9 cellular contexts compared by ENCODE assay signal in the genomic region with DNA sequence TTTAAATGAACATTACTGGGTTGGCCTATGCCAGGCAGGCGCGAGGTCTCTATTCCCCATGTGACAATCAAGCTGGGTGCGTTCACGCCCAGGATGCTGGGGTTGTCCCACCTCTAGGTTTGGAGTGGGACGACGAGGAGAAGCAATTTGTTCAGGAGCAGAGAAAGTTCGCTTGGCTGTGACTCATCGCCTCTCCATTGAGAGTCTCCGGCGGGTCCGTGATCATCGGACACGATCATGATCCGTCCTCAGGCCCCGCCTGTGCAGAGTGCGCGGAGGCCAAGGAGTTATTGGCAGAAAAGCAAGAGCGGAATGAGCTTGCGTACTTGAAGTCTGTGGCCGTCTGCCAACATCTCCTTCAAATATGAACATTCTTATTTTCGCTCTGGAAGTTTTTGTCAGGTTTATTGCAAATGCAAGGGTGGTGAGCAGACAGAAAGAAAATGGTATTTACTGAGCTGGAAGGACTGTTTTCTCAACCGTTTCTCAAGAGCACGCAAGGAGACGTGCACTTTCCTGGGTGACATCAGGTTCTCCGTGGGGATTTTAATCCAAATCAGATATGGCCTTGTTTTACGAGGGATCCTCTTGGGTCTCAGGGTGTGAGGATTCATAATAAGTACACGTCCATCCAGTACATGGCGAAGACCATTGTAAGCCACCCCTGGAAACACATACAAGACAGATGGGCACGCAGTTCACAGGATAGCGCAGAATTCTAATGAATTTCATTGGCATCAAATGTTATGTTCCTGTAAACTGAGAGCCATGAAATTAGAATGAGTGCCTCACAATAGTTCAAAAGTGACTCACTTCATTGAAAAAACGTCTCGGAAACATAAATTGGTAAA.
DNase-seq lines count a peak whose midpoint lies in the region; ATAC-seq and TF ChIP-seq lines count a peak whose summit lies in the region.
"Had no signal": no experiment of that assay in that cellular context is flagged by ENCODE, and none has a peak within 500 bp of the region (broad histone marks: within the 10 kb centered on the region; RNA-seq: fewer than 3 reads in every experiment).

No MANE protein-coding gene starts in this region.

- peaks cover 13% of the 10 kb centered on the region for H3K27me3 Mint-ChIP-seq in activated CD4-positive, alpha-beta T cell treated with anti-CD3 and anti-CD28 coated beads for 36 hours

- POLR2A ChIA-PET in activated CD4-positive, alpha-beta T cell treated with anti-CD3 and anti-CD28 coated beads for 36 hours (lab: Charles Lee) = no interaction called here

- H3K27ac ChIP-seq in foreskin keratinocyte = no peak overlapping the region

- no peaks in the 10 kb centered on the region for H3K4me1 Mint-ChIP-seq in activated CD4-positive, alpha-beta T cell treated with anti-CD3 and anti-CD28 coated beads for 36 hours

- H3K4me3 Mint-ChIP-seq in activated CD4-positive, alpha-beta T cell treated with anti-CD3 and anti-CD28 coated beads for 36 hours = no peak overlapping the region

- intact Hi-C loops in sciatic nerve (cut with DNase I) = no loop called here
- intact Hi-C loops in activated CD4-positive, alpha-beta T cell treated with anti-CD3 and anti-CD28 coated beads for 36 hours (cut with DNase I, micrococcal nuclease) = no loop called here

- TF ChIP-seq CTCF in foreskin keratinocyte (conservative IDR thresholded peaks at IDR 0.05) = no peak

- DNase-seq in DMS79 (lab: John Stamatoyannopoulos, UW) (peak; percentile 81), SHP77 treated with DMSO at 0.1 percent for 48 hours (lab: John Stamatoyannopoulos, UW) (peak; percentile 2), foreskin keratinocyte (peak in 1 of 2 donors; percentile 62), sciatic nerve (ENCODE audit: low spot score) (peak; percentile 91), NCI-H2227 (lab: John Stamatoyannopoulos, UW; ENCODE audit: unreplicated experiment) (no peak), HuH-7 (ENCODE audit: low spot score) (no peak)
- DNase-seq in activated CD4-positive, alpha-beta T cell treated with anti-CD3 and anti-CD28 coated beads for 36 hours = no peak
- no peak for DNase-seq in activated CD8-positive, alpha-beta memory T cell treated with anti-CD3 and anti-CD28 coated beads for 24 hours
- DNase-seq: NK-92 treated with Interleukin-12 subunit alpha and Interleukin-12 subunit beta, amount 100 ng/mL, for 24 hours had no signal

- peaks cover 70% of the 10 kb centered on the region for H3K27me3 ChIP-seq in foreskin keratinocyte

- ATAC-seq in foreskin keratinocyte (peak; percentile 48), sciatic nerve (peak; percentile 70)
- no peak for ATAC-seq in activated CD4-positive, alpha-beta T cell treated with anti-CD3 and anti-CD28 coated beads for 36 hours

- no peak overlapping the region for H3K27ac Mint-ChIP-seq in activated CD4-positive, alpha-beta T cell treated with anti-CD3 and anti-CD28 coated beads for 36 hours

- CTCF ChIA-PET in activated CD4-positive, alpha-beta T cell treated with anti-CD3 and anti-CD28 coated beads for 36 hours (lab: Charles Lee) = interaction anchor here (1.2 kb wide), 1 partner anchor 12 kb away, joined by 5 read pairs; no protein-coding TSS in a partner anchor

- no peaks in the 10 kb centered on the region for H3K36me3 Mint-ChIP-seq in activated CD4-positive, alpha-beta T cell treated with anti-CD3 and anti-CD28 coated beads for 36 hours (ENCODE audit: low read depth)

- no peaks in the 10 kb centered on the region for H3K9me3 Mint-ChIP-seq in activated CD4-positive, alpha-beta T cell treated with anti-CD3 and anti-CD28 coated beads for 36 hours (ENCODE audit: low read depth)

- no peaks in the 10 kb centered on the region for H3K4me1 ChIP-seq in foreskin keratinocyte

Comparison
In these comparisons a context has a peak if more than half of its experiments do, and no peak if none do; other contexts are left out.
1. DNase-seq: peak in DMS79 (single experiment), SHP77 treated with DMSO at 0.1 percent for 48 hours (single experiment) and sciatic nerve (single experiment); none in activated CD4-positive, alpha-beta T cell treated with anti-CD3 and anti-CD28 coated beads for 36 hours (single experiment), activated CD8-positive, alpha-beta memory T cell treated with anti-CD3 and anti-CD28 coated beads for 24 hours (single experiment), NCI-H2227 (single experiment) and HuH-7 (single experiment).